ENCODE assay signal across 37 cellular contexts in genomic region chr10:47323087-47323486, GRCh38. TPM values are rescaled to one million over a fixed set of nuclear protein-coding genes. Genes with fewer than 3 reads are reported as not detected.
"Had no signal": no experiment of that assay in that cellular context is flagged by ENCODE, and none has a peak within 500 bp of the region (broad histone marks: within the 10 kb centered on the region; RNA-seq: fewer than 3 reads in every experiment).

No MANE protein-coding gene starts in this region.

- DNase-seq: activated B cell treated with CpG ODN at 0.5 μM for 24 hours; activated CD4-positive, alpha-beta T cell treated with anti-CD3 and anti-CD28 coated beads for 48 hours; activated CD4-positive, alpha-beta T cell treated with anti-CD3 and anti-CD28 coated beads, Interleukin-2, amount 50 U/mL, for 1 hour; activated CD4-positive, alpha-beta T cell treated with anti-CD3 and anti-CD28 coated beads, Interleukin-2, amount 50 U/mL, for 48 hours; activated CD8-positive, alpha-beta memory T cell treated with anti-CD3 and anti-CD28 coated beads for 24 hours; activated CD8-positive, alpha-beta T cell treated with anti-CD3 and anti-CD28 coated beads for 36 hours; activated effector memory CD4-positive, alpha-beta T cell treated with Interleukin-2 at 50 U/mL for 16 hours; activated gamma-delta T cell treated with Interleukin-2 at 50 U/mL for 16 hours; activated naive CD4-positive, alpha-beta T cell treated with anti-CD3 and anti-CD28 coated beads, Interleukin-2, amount 50 U/mL, for 16 hours; activated naive CD4-positive, alpha-beta T cell treated with Interleukin-2 at 50 U/mL for 16 hours; activated T-cell treated with anti-CD3 and anti-CD28 coated beads, Interleukin-2, amount 50 U/mL, for 4 hours; amniotic stem cell; central memory CD4-positive, alpha-beta T cell; cerebellar nuclear complex; colonic mucosa; effector CD8-positive, alpha-beta T cell; esophagus squamous epithelium; foreskin melanocyte; heart right ventricle; T-helper 2 cell; WERI-Rb-1 had no signal

- H3K27me3 Mint-ChIP-seq: activated CD8-positive, alpha-beta T cell treated with anti-CD3 and anti-CD28 coated beads for 36 hours; activated naive CD8-positive, alpha-beta T cell had no signal

- H3K4me2 ChIP-seq: hepatocyte had no signal

- H3K4me3 Mint-ChIP-seq: activated B cell treated with CpG ODN at 0.5 μM for 24 hours; activated CD8-positive, alpha-beta T cell treated with anti-CD3 and anti-CD28 coated beads for 36 hours; activated naive CD8-positive, alpha-beta T cell; activated T-cell treated with anti-CD3 and anti-CD28 coated beads, Interleukin-2, amount 50 U/mL, for 4 hours; activated T-helper 17 cell treated with anti-CD3 and anti-CD28 coated beads, Interleukin-2, amount 50 U/mL, for 72 hours had no signal

- H3K27ac ChIP-seq: body of pancreas, colonic mucosa, epithelial cell of prostate, esophagus squamous epithelium, gastroesophageal sphincter, heart right ventricle, hepatocyte, WERI-Rb-1 had no signal

- H3K9me3 ChIP-seq: body of pancreas, colonic mucosa, esophagus squamous epithelium, gastroesophageal sphincter, heart right ventricle had no signal

- H3K4me3 ChIP-seq: body of pancreas, colonic mucosa, esophagus squamous epithelium, gastroesophageal sphincter, heart right ventricle, hepatocyte had no signal

- FAIRE-seq: endometrium, endothelial cell of umbilical vein had no signal

- H3K27me3 ChIP-seq: body of pancreas, colonic mucosa had no signal

- H3K79me2 ChIP-seq: hepatocyte had no signal

- ATAC-seq: activated CD4-positive, CD25-positive, alpha-beta regulatory T cell treated with anti-CD3 and anti-CD28 coated beads, Interleukin-2, amount 50 U/mL, for 24 hours; activated CD8-positive, alpha-beta T cell treated with anti-CD3 and anti-CD28 coated beads for 36 hours; activated T-cell treated with anti-CD3 and anti-CD28 coated beads, Interleukin-2, amount 50 U/mL, for 4 hours; activated T-helper 17 cell treated with anti-CD3 and anti-CD28 coated beads, Interleukin-2, amount 50 U/mL, for 72 hours; body of pancreas; gastroesophageal sphincter; heart right ventricle had no signal

- H3K4me1 Mint-ChIP-seq: activated B cell treated with CpG ODN at 0.5 μM for 24 hours; activated T-helper 17 cell treated with anti-CD3 and anti-CD28 coated beads, Interleukin-2, amount 50 U/mL, for 72 hours had no signal

- H2AFZ ChIP-seq: hepatocyte had no signal

- H3K36me3 ChIP-seq: colonic mucosa, esophagus squamous epithelium, gastroesophageal sphincter, heart right ventricle, WERI-Rb-1 had no signal

- H3K36me3 Mint-ChIP-seq: activated naive CD8-positive, alpha-beta T cell had no signal

- H3K27ac Mint-ChIP-seq: activated B cell treated with CpG ODN at 0.5 μM for 24 hours; activated CD8-positive, alpha-beta T cell treated with anti-CD3 and anti-CD28 coated beads for 36 hours; activated naive CD8-positive, alpha-beta T cell; activated T-helper 17 cell treated with anti-CD3 and anti-CD28 coated beads, Interleukin-2, amount 50 U/mL, for 72 hours had no signal

- H3K9me3 Mint-ChIP-seq: activated B cell treated with CpG ODN at 0.5 μM for 24 hours; activated CD8-positive, alpha-beta T cell treated with anti-CD3 and anti-CD28 coated beads for 36 hours; activated T-cell treated with anti-CD3 and anti-CD28 coated beads, Interleukin-2, amount 50 U/mL, for 4 hours; activated T-helper 17 cell treated with anti-CD3 and anti-CD28 coated beads, Interleukin-2, amount 50 U/mL, for 72 hours had no signal

- H3K4me1 ChIP-seq: colonic mucosa, gastroesophageal sphincter had no signal

RNA-seq across cellular contexts. Expression of gene GDF2, which starts 0.8 kb away (rescaled TPM):
- total RNA-seq: activated B cell treated with CpG ODN at 0.5 μM for 24 hours; activated CD8-positive, alpha-beta T cell treated with anti-CD3 and anti-CD28 coated beads for 36 hours; activated T-cell treated with anti-CD3 and anti-CD28 coated beads, Interleukin-2, amount 50 U/mL, for 4 hours; activated T-helper 17 cell treated with anti-CD3 and anti-CD28 coated beads, Interleukin-2, amount 50 U/mL, for 72 hours; aorta; body of pancreas; colonic mucosa; dermis microvascular lymphatic vessel endothelial cell; endothelial cell of umbilical vein; esophagus squamous epithelium; fibroblast of lung; fibroblast of villous mesenchyme; gastroesophageal sphincter; glomerular endothelial cell; heart right ventricle; hepatocyte had no signal
- polyA plus RNA-seq: adipose tissue, aorta, endothelial cell of umbilical vein, esophagus, fibroblast of lung, heart right ventricle had no signal

RNA-seq across cellular contexts. Expression of gene GDF10, which starts 23.1 kb away (rescaled TPM):
- total RNA-seq: activated B cell treated with CpG ODN at 0.5 μM for 24 hours, dermis microvascular lymphatic vessel endothelial cell, endothelial cell of umbilical vein, fibroblast of villous mesenchyme, glomerular endothelial cell had no signal
- polyA plus RNA-seq: endothelial cell of umbilical vein had no signal

RNA-seq across cellular contexts. Expression of gene RBP3, which starts 25.1 kb away (rescaled TPM):
- total RNA-seq: activated B cell treated with CpG ODN at 0.5 μM for 24 hours; activated CD8-positive, alpha-beta T cell treated with anti-CD3 and anti-CD28 coated beads for 36 hours; activated T-cell treated with anti-CD3 and anti-CD28 coated beads, Interleukin-2, amount 50 U/mL, for 4 hours; activated T-helper 17 cell treated with anti-CD3 and anti-CD28 coated beads, Interleukin-2, amount 50 U/mL, for 72 hours; aorta; body of pancreas; colonic mucosa; dermis microvascular lymphatic vessel endothelial cell; endothelial cell of umbilical vein; esophagus squamous epithelium; fibroblast of lung; fibroblast of villous mesenchyme; gastroesophageal sphincter; glomerular endothelial cell; heart right ventricle had no signal
- polyA plus RNA-seq: adipose tissue, aorta, endothelial cell of umbilical vein, esophagus, fibroblast of lung, heart right ventricle had no signal
